Comparison of ENCODE assay signal across 13 cellular contexts in genomic region chr9:109417585-109418544, GRCh38.
DNase-seq lines count a peak whose midpoint lies in the region; ATAC-seq and TF ChIP-seq lines count a peak whose summit lies in the region.
"Had no signal": no experiment of that assay in that cellular context is flagged by ENCODE, and none has a peak within 500 bp of the region (broad histone marks: within the 10 kb centered on the region; RNA-seq: fewer than 3 reads in every experiment).

No MANE protein-coding gene starts in this region.

- H3K9me2 ChIP-seq in Karpas-422 (replicated peaks; ENCODE audit: insufficient read depth, low read length): no peaks in the 10 kb centered on the region

- no peak overlapping the region for H3K4me3 Mint-ChIP-seq in activated CD8-positive, alpha-beta memory T cell treated with anti-CD3 and anti-CD28 coated beads, Interleukin-2, amount 10 ng/mL, durations not matched to agents 7 days and 5 days
- H3K4me3 Mint-ChIP-seq: GM23338 had no signal

- H3K4me1 Mint-ChIP-seq in activated CD8-positive, alpha-beta memory T cell treated with anti-CD3 and anti-CD28 coated beads, Interleukin-2, amount 10 ng/mL, durations not matched to agents 7 days and 5 days: peaks cover 59% of the 10 kb centered on the region

- no peaks in the 10 kb centered on the region for H3K36me3 ChIP-seq in KMS-11 (ENCODE audit: insufficient read depth)
- H3K36me3 ChIP-seq in suprapubic skin: peaks cover 40% of the 10 kb centered on the region
- H3K36me3 ChIP-seq in Karpas-422 (ENCODE audit: insufficient read depth, low read length): no peaks in the 10 kb centered on the region

- H3K4me3 ChIP-seq in KMS-11 (IDR thresholded peaks at IDR 0.05; ENCODE audit: insufficient read depth, low read depth, low read length): no peak overlapping the region
- no peak overlapping the region for H3K4me3 ChIP-seq in suprapubic skin
- no peak overlapping the region for H3K4me3 ChIP-seq in Karpas-422 (ENCODE audit: low read length)
- H3K4me3 ChIP-seq: GM23338, tibial artery had no signal

- H3K4me2 ChIP-seq in KMS-11 (peak overlapping the region; percentile 67; the same call in 1 of the 2 replicates), Karpas-422 (ENCODE audit: low read depth, low read length, poor library complexity, severe bottlenecking) (no peak overlapping the region)
- H3K4me2 ChIP-seq: GM23338 had no signal

- peaks cover 1% of the 10 kb centered on the region for H3K36me3 Mint-ChIP-seq in activated CD8-positive, alpha-beta memory T cell treated with anti-CD3 and anti-CD28 coated beads, Interleukin-2, amount 10 ng/mL, durations not matched to agents 7 days and 5 days
- H3K36me3 Mint-ChIP-seq: naive thymus-derived CD4-positive, alpha-beta T cell had no signal

- H4K20me1 ChIP-seq in KMS-11 (ENCODE audit: insufficient read depth) (no peaks in the 10 kb centered on the region), Karpas-422 (ENCODE audit: insufficient read depth, low read depth, low read length) (no peaks in the 10 kb centered on the region)

- TF ChIP-seq POLR2A in suprapubic skin (IDR thresholded peaks at IDR 0.05): no peak

- H3K9ac ChIP-seq in KMS-11 (no peak overlapping the region), Karpas-422 (ENCODE audit: low read length) (no peak overlapping the region)

- no peaks in the 10 kb centered on the region for H3K9me3 ChIP-seq in suprapubic skin
- H3K9me3 ChIP-seq in Karpas-422 (ENCODE audit: low read length): no peaks in the 10 kb centered on the region
- H3K9me3 ChIP-seq: tibial artery had no signal

- H3K27ac ChIP-seq in KMS-11 (no peak overlapping the region), angular gyrus (ENCODE audit: low read depth, low read length) (peak overlapping the region; percentile 41), suprapubic skin (peak overlapping the region; percentile 60), Karpas-422 (ENCODE audit: low read length) (no peak overlapping the region)
- H3K27ac ChIP-seq: tibial artery had no signal

- no peaks in the 10 kb centered on the region for H3K79me2 ChIP-seq in KMS-11 (ENCODE audit: insufficient read depth, low read depth)
- H3K79me2 ChIP-seq in Karpas-422 (ENCODE audit: low read length): no peaks in the 10 kb centered on the region

- H3K27me3 Mint-ChIP-seq in activated CD8-positive, alpha-beta memory T cell treated with anti-CD3 and anti-CD28 coated beads, Interleukin-2, amount 10 ng/mL, durations not matched to agents 7 days and 5 days: peaks cover 5% of the 10 kb centered on the region

- TF ChIP-seq EP300 in suprapubic skin (IDR thresholded peaks at IDR 0.05): no peak

- H3K4me1 ChIP-seq in KMS-11 (ENCODE audit: low read depth, poor library complexity, severe bottlenecking) (peaks cover 59% of the 10 kb centered on the region), suprapubic skin (peaks cover 11% of the 10 kb centered on the region), Karpas-422 (ENCODE audit: low read length) (peaks cover 6% of the 10 kb centered on the region)
- H3K4me1 ChIP-seq: tibial artery had no signal

- H3K27ac Mint-ChIP-seq in activated CD8-positive, alpha-beta memory T cell treated with anti-CD3 and anti-CD28 coated beads, Interleukin-2, amount 10 ng/mL, durations not matched to agents 7 days and 5 days: peak overlapping the region; percentile 81
- H3K27ac Mint-ChIP-seq: GM23338 had no signal

- H3K27me3 ChIP-seq in KMS-11 (ENCODE audit: insufficient read depth, low read depth): no peaks in the 10 kb centered on the region
- no peaks in the 10 kb centered on the region for H3K27me3 ChIP-seq in suprapubic skin
- no peaks in the 10 kb centered on the region for H3K27me3 ChIP-seq in Karpas-422 (ENCODE audit: low read length)
- H3K27me3 ChIP-seq: tibial artery had no signal

- CTCF ChIA-PET in activated CD8-positive, alpha-beta memory T cell treated with anti-CD3 and anti-CD28 coated beads, Interleukin-2, amount 10 ng/mL, durations not matched to agents 7 days and 5 days (lab: Charles Lee): interaction anchor here (0.6 to 2.5 kb wide), 3 partner anchors 11 to 52 kb away, joined by 3 to 9 read pairs (median 7); no protein-coding TSS in a partner anchor

- WGBS in suprapubic skin: 87% methylated on average over 5 of the region's 6 CpGs

- DNase-seq in activated CD8-positive, alpha-beta memory T cell treated with anti-CD3 and anti-CD28 coated beads, Interleukin-2, amount 10 ng/mL, durations not matched to agents 7 days and 5 days: no peak
- DNase-seq in activated CD8-positive, alpha-beta memory T cell treated with anti-CD3 and anti-CD28 coated beads for 24 hours: no peak
- DNase-seq in suprapubic skin (ENCODE audit: low spot score in 2 of 2): no peak
- DNase-seq in Karpas-422: no peak
- DNase-seq: activated gamma-delta T cell treated with Interleukin-2 at 50 U/mL for 16 hours; naive thymus-derived CD4-positive, alpha-beta T cell; NCI-H1048; tibial artery had no signal

- no peak overlapping the region for H2AFZ ChIP-seq in KMS-11 (ENCODE audit: low read depth)
- no peak overlapping the region for H2AFZ ChIP-seq in Karpas-422 (ENCODE audit: low read length)
- H2AFZ ChIP-seq: GM23338 had no signal

- TF ChIP-seq CTCF in KMS-11 (conservative IDR thresholded peaks at IDR 0.05; ENCODE audit: low read depth, low read length) (no peak), suprapubic skin (IDR thresholded peaks at IDR 0.05) (no peak)

- no peak for ATAC-seq in activated CD8-positive, alpha-beta memory T cell treated with anti-CD3 and anti-CD28 coated beads, Interleukin-2, amount 10 ng/mL, durations not matched to agents 7 days and 5 days
- ATAC-seq in HG02763 (IDR thresholded peaks at IDR 0.05; ENCODE audit: unreplicated experiment) (no peak), HG02870 (IDR thresholded peaks at IDR 0.05; ENCODE audit: unreplicated experiment) (no peak)
- ATAC-seq: GM23338; naive thymus-derived CD4-positive, alpha-beta T cell had no signal

- no peaks in the 10 kb centered on the region for H3K9me3 Mint-ChIP-seq in activated CD8-positive, alpha-beta memory T cell treated with anti-CD3 and anti-CD28 coated beads, Interleukin-2, amount 10 ng/mL, durations not matched to agents 7 days and 5 days (ENCODE audit: low read depth)
- H3K9me3 Mint-ChIP-seq: GM23338 had no signal

Comparison
In these comparisons a context has a peak if more than half of its experiments do, and no peak if none do; other contexts are left out.
1. H3K27ac ChIP-seq: peak in angular gyrus (single experiment) and suprapubic skin (single experiment); none in KMS-11 (single experiment) and Karpas-422 (single experiment).